In genomic region chr13:73351730-73352129, GRCh38 we compare ENCODE assay signal across 21 cellular contexts.
"Had no signal": no experiment of that assay in that cellular context is flagged by ENCODE, and none has a peak within 500 bp of the region (broad histone marks: within the 10 kb centered on the region; RNA-seq: fewer than 3 reads in every experiment).

No MANE protein-coding gene starts in this region.

- H3K4me2 ChIP-seq: SK-N-SH had no signal

- DNase-seq: IMR-90, Karpas-422, KG1, MV-4-11, NCI-H1048, NCI-H1105 treated with DMSO at 0.1 percent for 48 hours, NCI-H1417 treated with DMSO at 0.1 percent for 48 hours, NCI-H1694, NCI-H187 treated with DMSO at 0.1 percent for 48 hours, NCI-H2029 treated with DMSO at 0.1 percent for 48 hours, NCI-H2171 treated with DMSO at 0.1 percent for 48 hours, NCI-H345, NCI-H446 treated with DMSO at 0.1 percent for 48 hours, NCI-H524, NCI-H526 treated with DMSO at 0.1 percent for 48 hours, NCI-H774, RPMI8226, SHP77, SK-N-SH, SW 1271, T-cell had no signal

- H3K9ac ChIP-seq: SK-N-SH had no signal

- H3K9me3 ChIP-seq: SK-N-SH had no signal

- ATAC-seq: T-cell had no signal
